ENCODE assay signal across 10 cellular contexts in the genomic region with DNA sequence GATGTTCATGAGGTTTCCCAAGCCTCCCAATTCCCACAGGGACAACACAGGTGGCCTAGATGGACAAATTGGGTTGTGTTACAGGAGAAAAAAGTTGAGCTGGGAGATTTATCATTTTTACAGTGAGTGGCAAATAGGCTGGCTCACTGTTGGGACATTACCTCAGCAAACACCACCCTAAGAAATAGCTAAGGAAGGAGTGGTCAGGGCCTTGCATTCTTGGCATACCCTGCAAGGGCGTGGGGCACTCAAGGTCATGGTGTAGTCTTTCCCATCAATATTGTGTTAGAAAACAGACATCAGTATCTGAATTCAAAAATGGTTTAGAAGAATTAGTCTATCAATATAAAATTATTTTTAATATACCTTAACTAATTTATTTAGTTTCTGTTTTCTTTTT. TPM values are rescaled to one million over a fixed set of nuclear protein-coding genes. Genes with fewer than 3 reads are reported as not detected.
DNase-seq lines count a peak whose midpoint lies in the region; ATAC-seq and TF ChIP-seq lines count a peak whose summit lies in the region.
"Had no signal": no experiment of that assay in that cellular context is flagged by ENCODE, and none has a peak within 500 bp of the region (broad histone marks: within the 10 kb centered on the region; RNA-seq: fewer than 3 reads in every experiment).

No MANE protein-coding gene starts in this region.

- H4K20me1 ChIP-seq in hepatocyte (ENCODE audit: insufficient read depth, poor library complexity, severe bottlenecking), result no peaks in the 10 kb centered on the region

- no peak for TF ChIP-seq CTCF in hepatocyte (IDR thresholded peaks at IDR 0.05; ENCODE audit: poor library complexity)
- TF ChIP-seq CTCF in transverse colon (IDR thresholded peaks at IDR 0.05), result no peak
- TF ChIP-seq CTCF in CD8-positive, alpha-beta T cell (IDR thresholded peaks at IDR 0.05), result no peak

- TF ChIP-seq EP300 in transverse colon (IDR thresholded peaks at IDR 0.05; ENCODE audit: low read depth), result no peak

- H3K36me3 ChIP-seq in HAP-1 (replicated peaks), result no peaks in the 10 kb centered on the region
- no peaks in the 10 kb centered on the region for H3K36me3 ChIP-seq in hepatocyte (replicated peaks; ENCODE audit: insufficient read depth, low read depth)
- H3K36me3 ChIP-seq in transverse colon, result no peaks in the 10 kb centered on the region
- no peaks in the 10 kb centered on the region for H3K36me3 ChIP-seq in CD8-positive, alpha-beta T cell (ENCODE audit: insufficient read depth, low read length)

- H3K9me3 Mint-ChIP-seq in CD8-positive, alpha-beta T cell, result peaks cover 15% of the 10 kb centered on the region

- intact Hi-C loops in transverse colon (cut with DNase I; ENCODE audit: low total_unique reads), result no loop called here
- intact Hi-C loops in CD8-positive, alpha-beta T cell (cut with DNase I, micrococcal nuclease), result no loop called here

- H3K27ac ChIP-seq in hepatocyte (peak overlapping the region; percentile 94), transverse colon (no peak overlapping the region)
- H3K27ac ChIP-seq in CD8-positive, alpha-beta T cell (ENCODE audit: low read depth, low read length), result no peak overlapping the region

- DNase-seq in HAP-1 (ENCODE audit: low spot score in 2 of 2) (peak; percentile 45 to 46), SW480 (ENCODE audit: low spot score) (peak; percentile 47), hepatocyte (ENCODE audit: low spot score) (peak; percentile 57), transverse colon (peak; percentile 30), NCI-H510A (lab: John Stamatoyannopoulos, UW) (no peak)
- DNase-seq in CD8-positive, alpha-beta T cell, result no peak
- DNase-seq: activated CD8-positive, alpha-beta T cell treated with anti-CD3 and anti-CD28 coated beads, Interleukin-2, amount 10 ng/mL, durations not matched to agents 7 days and 5 days; NCI-H446 treated with DMSO at 0.1 percent for 48 hours; stimulated activated naive CD4-positive, alpha-beta T cell treated with Interleukin-2 at 50 U/mL for 16 hours had no signal

- no peak overlapping the region for H3K4me3 Mint-ChIP-seq in CD8-positive, alpha-beta T cell
- H3K4me3 Mint-ChIP-seq: activated CD8-positive, alpha-beta T cell treated with anti-CD3 and anti-CD28 coated beads, Interleukin-2, amount 10 ng/mL, durations not matched to agents 7 days and 5 days had no signal

- H3K4me1 ChIP-seq in HAP-1 (no peaks in the 10 kb centered on the region; the same call in 1 of the 2 replicates), hepatocyte (ENCODE audit: insufficient read depth) (peaks cover 6% of the 10 kb centered on the region), transverse colon (no peaks in the 10 kb centered on the region)
- H3K4me1 ChIP-seq in CD8-positive, alpha-beta T cell (ENCODE audit: insufficient read depth, low read length), result no peaks in the 10 kb centered on the region

- CTCF ChIA-PET in CD8-positive, alpha-beta T cell (lab: Charles Lee), result interaction anchor here (0.6 kb wide), 1 partner anchor 343 kb away, joined by 3 read pairs; no protein-coding TSS in a partner anchor

- no peaks in the 10 kb centered on the region for H3K27me3 Mint-ChIP-seq in CD8-positive, alpha-beta T cell (ENCODE audit: low read depth)

- no peak for TF ChIP-seq POLR2A in transverse colon (IDR thresholded peaks at IDR 0.05)

- no peaks in the 10 kb centered on the region for H3K36me3 Mint-ChIP-seq in CD8-positive, alpha-beta T cell

- no peaks in the 10 kb centered on the region; the same call in 1 of the 2 replicates for H3K9me3 ChIP-seq in HAP-1
- no peaks in the 10 kb centered on the region for H3K9me3 ChIP-seq in hepatocyte (ENCODE audit: low read depth)
- H3K9me3 ChIP-seq in transverse colon, result no peaks in the 10 kb centered on the region
- H3K9me3 ChIP-seq in CD8-positive, alpha-beta T cell (ENCODE audit: low read length), result no peaks in the 10 kb centered on the region

- H3K27me3 ChIP-seq in HAP-1 (ENCODE audit: low read depth) (no peaks in the 10 kb centered on the region), hepatocyte (no peaks in the 10 kb centered on the region), transverse colon (no peaks in the 10 kb centered on the region)
- no peaks in the 10 kb centered on the region for H3K27me3 ChIP-seq in CD8-positive, alpha-beta T cell (ENCODE audit: insufficient read depth, low read length)

- WGBS in hepatocyte (ENCODE audit: low lambda C conversion rate, missing lambda C conversion rate), result 69% methylated on average over 1 of the region's 1 CpG
- WGBS in transverse colon (ENCODE audit: low coverage in 1 of 2), 2 donors, result 68 to 71% methylated on average over 1 of the region's 1 CpG

- no peak for ATAC-seq in CD8-positive, alpha-beta T cell
- ATAC-seq in GM19324 (IDR thresholded peaks at IDR 0.05; ENCODE audit: low FRiP score, unreplicated experiment), result no peak
- ATAC-seq: activated CD8-positive, alpha-beta T cell treated with anti-CD3 and anti-CD28 coated beads, Interleukin-2, amount 10 ng/mL, durations not matched to agents 7 days and 5 days had no signal

- H2AFZ ChIP-seq in hepatocyte, result no peak overlapping the region

- H3K27ac Mint-ChIP-seq in CD8-positive, alpha-beta T cell, result no peak overlapping the region
- H3K27ac Mint-ChIP-seq: activated CD8-positive, alpha-beta T cell treated with anti-CD3 and anti-CD28 coated beads, Interleukin-2, amount 10 ng/mL, durations not matched to agents 7 days and 5 days had no signal

- H3K79me2 ChIP-seq in hepatocyte, result no peaks in the 10 kb centered on the region

- H3K4me2 ChIP-seq in hepatocyte, result no peak overlapping the region

- H3K4me1 Mint-ChIP-seq in CD8-positive, alpha-beta T cell (ENCODE audit: low read depth), result no peaks in the 10 kb centered on the region

- POLR2A ChIA-PET in CD8-positive, alpha-beta T cell (lab: Charles Lee), result no interaction called here

- H3K9me2 ChIP-seq in hepatocyte (replicated peaks; ENCODE audit: insufficient read depth), result no peaks in the 10 kb centered on the region

- in situ Hi-C loops in HAP-1 (cut with MboI; ENCODE audit: low sequenced_read_pairs) (no loop called here), transverse colon (cut with MboI; ENCODE audit: low pct_ligation_motif_present in 1 of 4, low pct_unique_long_range_greater_than_20kb in 1 of 4, low sequenced_read_pairs in 3 of 4) (no loop called here)

- H3K4me3 ChIP-seq in HAP-1 (no peak overlapping the region), hepatocyte (no peak overlapping the region), transverse colon (no peak overlapping the region)
- H3K4me3 ChIP-seq in CD8-positive, alpha-beta T cell (ENCODE audit: low read depth, low read length), result no peak overlapping the region

RNA-seq across cellular contexts. Expression of gene CPLANE1, which starts 23.4 kb away (rescaled TPM):
- 21.5 and 29.6 TPM in 2 replicates for total RNA-seq in hepatocyte
- polyA plus RNA-seq in hepatocyte, result 4.3 and 6.9 TPM in 2 replicates
- total RNA-seq in transverse colon, result 10 to 100 TPM; 18.1 to 67.7 (median 24.2) TPM
- total RNA-seq in CD8-positive, alpha-beta T cell, result 1 to 10 TPM; 4.2 to 4.3 TPM

Comparison
In these comparisons a context has a peak if more than half of its experiments do, and no peak if none do; other contexts are left out.
1. DNase-seq: peak in HAP-1 (2 of 2), SW480 (single experiment), hepatocyte (single experiment) and transverse colon (single experiment); none in CD8-positive, alpha-beta T cell (0 of 7) and NCI-H510A (single experiment).